ENCODE assay signal across 8 cellular contexts in genomic region chr17:35244345-35245195, GRCh38. TPM values are rescaled to one million over a fixed set of nuclear protein-coding genes. Genes with fewer than 3 reads are reported as not detected.
DNase-seq lines count a peak whose midpoint lies in the region; ATAC-seq and TF ChIP-seq lines count a peak whose summit lies in the region.

No MANE protein-coding gene starts in this region.

- H3K4me1 ChIP-seq in SJCRH30 (peaks cover 10% of the 10 kb centered on the region), left ventricle myocardium inferior (peaks cover 45% of the 10 kb centered on the region)

- no peak for TF ChIP-seq CTCF in left ventricle myocardium inferior (IDR thresholded peaks at IDR 0.05; ENCODE audit: borderline replicate concordance)

- H3K9me3 ChIP-seq in SJCRH30 (replicated peaks) (no peaks in the 10 kb centered on the region), left ventricle myocardium inferior (replicated peaks) (no peaks in the 10 kb centered on the region)

- H3K36me3 ChIP-seq in SJCRH30 (no peaks in the 10 kb centered on the region), left ventricle myocardium inferior (peaks cover 3% of the 10 kb centered on the region)

- peaks cover 4% of the 10 kb centered on the region for H3K27me3 Mint-ChIP-seq in activated naive CD4-positive, alpha-beta T cell treated with anti-CD3 and anti-CD28 coated beads, Interleukin-2, amount 10 ng/mL, durations not matched to agents 7 days and 5 days

- H3K27me3 ChIP-seq in SJCRH30 (no peaks in the 10 kb centered on the region), left ventricle myocardium inferior (ENCODE audit: low read depth) (no peaks in the 10 kb centered on the region)

- intact Hi-C loops in left ventricle myocardium inferior (cut with micrococcal nuclease) = no loop called here

- DNase-seq in ELR (ENCODE audit: low read depth) (peak; percentile 96), SJCRH30 (peak; percentile 77 to 85), left ventricle myocardium inferior (peak; percentile 65), skeletal muscle cell (ENCODE audit: low read depth) (peak; percentile 69), cerebellum (ENCODE audit: low spot score) (no peak), HuH-7 (ENCODE audit: low spot score) (no peak)
- DNase-seq in activated naive CD4-positive, alpha-beta T cell treated with anti-CD3 and anti-CD28 coated beads, Interleukin-2, amount 10 ng/mL, durations not matched to agents 7 days and 5 days = peak; percentile 92

- H3K4me3 ChIP-seq in SJCRH30 (peak overlapping the region; percentile 66), left ventricle myocardium inferior (peak overlapping the region; percentile 91), skeletal muscle cell (ENCODE audit: low read depth, low read length) (peak overlapping the region; percentile 89)

- peaks cover 60% of the 10 kb centered on the region for H3K4me1 Mint-ChIP-seq in activated naive CD4-positive, alpha-beta T cell treated with anti-CD3 and anti-CD28 coated beads, Interleukin-2, amount 10 ng/mL, durations not matched to agents 7 days and 5 days

- peak overlapping the region; percentile 99 for H3K27ac Mint-ChIP-seq in activated naive CD4-positive, alpha-beta T cell treated with anti-CD3 and anti-CD28 coated beads, Interleukin-2, amount 10 ng/mL, durations not matched to agents 7 days and 5 days

- peak overlapping the region; percentile 69 for H3K27ac ChIP-seq in SJCRH30
- H3K27ac ChIP-seq in left ventricle myocardium inferior (replicated peaks) = peak overlapping the region; percentile 96

- H3K4me3 Mint-ChIP-seq in activated naive CD4-positive, alpha-beta T cell treated with anti-CD3 and anti-CD28 coated beads, Interleukin-2, amount 10 ng/mL, durations not matched to agents 7 days and 5 days = peak overlapping the region; percentile 91

- CTCF ChIA-PET in activated naive CD4-positive, alpha-beta T cell treated with anti-CD3 and anti-CD28 coated beads, Interleukin-2, amount 10 ng/mL, durations not matched to agents 7 days and 5 days (lab: Charles Lee) = no interaction called here

- no peaks in the 10 kb centered on the region for H3K9me3 Mint-ChIP-seq in activated naive CD4-positive, alpha-beta T cell treated with anti-CD3 and anti-CD28 coated beads, Interleukin-2, amount 10 ng/mL, durations not matched to agents 7 days and 5 days

- H3K36me3 Mint-ChIP-seq in activated naive CD4-positive, alpha-beta T cell treated with anti-CD3 and anti-CD28 coated beads, Interleukin-2, amount 10 ng/mL, durations not matched to agents 7 days and 5 days = peaks cover 75% of the 10 kb centered on the region

- ATAC-seq in HG02763 (IDR thresholded peaks at IDR 0.05; ENCODE audit: unreplicated experiment) = peak; percentile 46

RNA-seq across cellular contexts. Expression of gene SLFN5, which starts 1.7 kb away (rescaled TPM):
- 1.5 and 2.5 TPM in 2 replicates for total RNA-seq in SJCRH30 (2014; rRNA removed; shearing (Covaris generic))
- total RNA-seq in left ventricle myocardium inferior (8.6 TPM), cerebellum (8.0 TPM)

RNA-seq across cellular contexts. Expression of gene SLC35G3, which starts 50.4 kb away (rescaled TPM):
- not detected in 2 replicates for total RNA-seq in SJCRH30 (2014; rRNA removed; shearing (Covaris generic))
- total RNA-seq in left ventricle myocardium inferior (not detected), cerebellum (not detected)

Comparison
In these comparisons a context has a peak if more than half of its experiments do, and no peak if none do; other contexts are left out.
1. DNase-seq: peak in ELR (single experiment), SJCRH30 (2 of 2), activated naive CD4-positive, alpha-beta T cell treated with anti-CD3 and anti-CD28 coated beads, Interleukin-2, amount 10 ng/mL, durations not matched to agents 7 days and 5 days (single experiment), left ventricle myocardium inferior (single experiment) and skeletal muscle cell (single experiment); none in cerebellum (single experiment) and HuH-7 (single experiment).
2. Peak in every context shown above with its lines, with median percentiles within 50 percentile points of each other: H3K4me3 ChIP-seq.